ENCODE assay signal across 8 cellular contexts in genomic region chr17:14299261-14300093, GRCh38. TPM values are rescaled to one million over a fixed set of nuclear protein-coding genes. Genes with fewer than 3 reads are reported as not detected.
DNase-seq lines count a peak whose midpoint lies in the region; TF ChIP-seq lines count a peak whose summit lies in the region.

No MANE protein-coding gene starts in this region.

- H3K4me1 ChIP-seq in mononuclear cell (ENCODE audit: insufficient read depth, low read length), result peaks cover 62% of the 10 kb centered on the region
- peaks cover 0 to 13% of the 10 kb centered on the region in 2 donors for H3K4me1 ChIP-seq in uterus

- DNase-seq in Daoy (ENCODE audit: low read depth) (peak; percentile 70), T-helper 2 cell (peak in 4 of 5 experiments; percentile 19 to 45 (median 28)), coronary artery (ENCODE audit: low spot score) (no peak), uterus (peak in 1 of 2 donors; percentile 33), ACHN (no peak), KG1 (lab: John Stamatoyannopoulos, UW) (no peak), AG08395 (ENCODE audit: low spot score) (no peak)

- no peak for TF ChIP-seq POLR2A in uterus (IDR thresholded peaks at IDR 0.05)

- TF ChIP-seq CTCF in coronary artery (IDR thresholded peaks at IDR 0.05) (no peak), uterus (IDR thresholded peaks at IDR 0.05) (no peak)

- H3K4me3 ChIP-seq in coronary artery (peak overlapping the region; percentile 74), mononuclear cell (ENCODE audit: low read length) (peak overlapping the region; percentile 56), uterus (peak overlapping the region; percentile 7 to 53)

- H3K9me3 ChIP-seq in mononuclear cell (ENCODE audit: low read depth, low read length) (no peaks in the 10 kb centered on the region), uterus (no peaks in the 10 kb centered on the region)

- H3K27ac ChIP-seq in coronary artery, result no peak overlapping the region
- peak overlapping the region; percentile 46 for H3K27ac ChIP-seq in uterus

- H3K36me3 ChIP-seq in uterus, result no peaks in the 10 kb centered on the region

- peaks cover 63% of the 10 kb centered on the region for H3K27me3 ChIP-seq in mononuclear cell (ENCODE audit: insufficient read depth, low read length)
- H3K27me3 ChIP-seq in uterus, result peaks cover 6 to 56% of the 10 kb centered on the region in 2 donors

- intact Hi-C loops in uterus (cut with DNase I; ENCODE audit: low total_unique reads), result no loop called here

- in situ Hi-C loops in ACHN (cut with HindIII; ENCODE audit: low pct_ligation_motif_present, low pct_unique_long_range_greater_than_20kb, low sequenced_read_pairs), result loop anchor here (25.0 kb wide), 1 partner anchor 712 kb away; no protein-coding TSS in a partner anchor

RNA-seq across cellular contexts. Expression of gene HS3ST3B1, which starts 1.4 kb away (rescaled TPM):
- 3.1 and 4.7 TPM in 2 replicates for total RNA-seq in Daoy (2014; rRNA removed; shearing (Covaris generic))
- total RNA-seq in mononuclear cell (10.4 TPM), uterus (1 to 10 TPM in 3 of 4 donors, not detected in 1; 1.5 to 5.3 (median 3.1) TPM)

Comparison
In these comparisons a context has a peak if more than half of its experiments do, and no peak if none do; other contexts are left out.
1. DNase-seq: peak in Daoy (single experiment) and T-helper 2 cell (4 of 5); none in coronary artery (single experiment), ACHN (single experiment), KG1 (single experiment) and AG08395 (single experiment).
2. H3K27ac ChIP-seq: peak in uterus (2 of 2); none in coronary artery (0 of 2).
3. Peak in every context shown above with its lines, with median percentiles within 50 percentile points of each other: H3K4me3 ChIP-seq.